In the genomic region with DNA sequence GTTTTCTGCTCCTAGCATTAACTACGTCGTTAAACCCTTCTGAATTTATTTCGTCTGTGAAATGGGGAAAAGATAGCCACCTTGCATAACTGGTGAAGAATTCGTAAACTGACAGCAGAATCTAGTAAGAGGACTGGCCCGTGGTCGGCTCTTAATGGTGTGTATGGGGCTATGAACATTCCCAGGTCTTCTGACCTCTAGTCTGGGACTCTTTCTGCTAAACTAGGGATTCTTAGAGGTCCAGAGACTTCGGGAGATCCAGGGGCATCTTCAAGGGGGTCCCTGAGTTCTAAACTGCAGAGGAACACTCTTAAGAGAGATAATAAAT, we compare ENCODE assay signal across 8 cellular contexts.
A peak's percentile ranks its signal among the peaks of the same experiment; 100 is the strongest.
DNase-seq lines count a peak whose midpoint lies in the region; FAIRE-seq and TF ChIP-seq lines count a peak whose summit lies in the region.

No MANE protein-coding gene starts in this region.

- peak overlapping the region; percentile 36 to 73 (median 56) for H3K4me3 ChIP-seq in esophagus squamous epithelium

- no peaks in the 10 kb centered on the region for H3K27me3 Mint-ChIP-seq in osteocyte (ENCODE audit: unreplicated experiment)

- no peak for TF ChIP-seq POLR2A in esophagus squamous epithelium (IDR thresholded peaks at IDR 0.05)

- H3K36me3 Mint-ChIP-seq in osteocyte (ENCODE audit: unreplicated experiment), result no peaks in the 10 kb centered on the region

- POLR2A ChIA-PET in RWPE1 (lab: Yijun Ruan, JAX; ENCODE audit: low non-redundant PET), result no interaction called here

- H3K4me1 ChIP-seq in ES-I3 (ENCODE audit: insufficient read depth, low read length) (peaks cover 15% of the 10 kb centered on the region; the same call in 1 of the 2 replicates), esophagus squamous epithelium (peaks cover 0 to 16% (median 6%) of the 10 kb centered on the region in 3 donors)

- H3K27ac Mint-ChIP-seq in osteocyte (ENCODE audit: unreplicated experiment), result peak overlapping the region; percentile 92

- no peak for FAIRE-seq in GM19239 (lab: Jason Lieb, UNC)

- no peaks in the 10 kb centered on the region for H3K9me3 Mint-ChIP-seq in osteocyte (ENCODE audit: unreplicated experiment)

- 8 to 10% methylated on average over 7 of the region's 7 CpGs for WGBS in esophagus squamous epithelium, 2 donors

- H3K36me3 ChIP-seq in ES-I3 (ENCODE audit: insufficient read depth, low read length) (no peaks in the 10 kb centered on the region; the same call in 1 of the 2 replicates), esophagus squamous epithelium (no peaks in the 10 kb centered on the region)

- CTCF ChIA-PET in RWPE1 (lab: Yijun Ruan, JAX), result interaction anchor here (1.5 kb wide), 1 partner anchor 295 kb away, joined by 3 read pairs; no protein-coding TSS in a partner anchor

- no peak for DNase-seq in RWPE1 (ENCODE audit: low spot score)
- DNase-seq in esophagus squamous epithelium (lab: John Stamatoyannopoulos, UW), result no peak
- no peak for DNase-seq in osteocyte (ENCODE audit: extremely low spot score, unreplicated experiment)
- no peak for DNase-seq in T-helper 9 cell
- no peak for DNase-seq in GM19239 (ENCODE audit: insufficient read length, low spot score)
- DNase-seq in mesenteric fat pad (ENCODE audit: low spot score), result no peak
- DNase-seq in glomerular visceral epithelial cell (ENCODE audit: extremely low spot score), result no peak

- H3K27ac ChIP-seq in RWPE1 (peak overlapping the region; percentile 95), esophagus squamous epithelium (peak overlapping the region; percentile 72 to 93 (median 84))

- peak overlapping the region; percentile 83 for H3K9ac ChIP-seq in ES-I3 (ENCODE audit: low read depth, low read length)

- H3K9me3 ChIP-seq in ES-I3 (ENCODE audit: control insufficient read depth, insufficient read depth, low read length) (no peaks in the 10 kb centered on the region), esophagus squamous epithelium (no peaks in the 10 kb centered on the region)

- no peaks in the 10 kb centered on the region for H3K27me3 ChIP-seq in esophagus squamous epithelium

- intact Hi-C loops in esophagus squamous epithelium (cut with DNase I), result no loop called here

- TF ChIP-seq CTCF in RWPE1 (conservative IDR thresholded peaks at IDR 0.05; ENCODE audit: low read depth), result no peak
- no peak for TF ChIP-seq CTCF in esophagus squamous epithelium (IDR thresholded peaks at IDR 0.05)
- no peak for TF ChIP-seq CTCF in osteocyte (IDR thresholded peaks at IDR 0.05)

- peaks cover 15% of the 10 kb centered on the region for H3K4me1 Mint-ChIP-seq in osteocyte (ENCODE audit: unreplicated experiment)

- H3K4me3 Mint-ChIP-seq in osteocyte (ENCODE audit: unreplicated experiment), result peak overlapping the region; percentile 89
